9 cellular contexts compared by ENCODE assay signal in genomic region chr11:134069996-134070845, GRCh38. TPM values are rescaled to one million over a fixed set of nuclear protein-coding genes. Genes with fewer than 3 reads are reported as not detected.
DNase-seq lines count a peak whose midpoint lies in the region; ATAC-seq and TF ChIP-seq lines count a peak whose summit lies in the region.
"Had no signal": no experiment of that assay in that cellular context is flagged by ENCODE, and none has a peak within 500 bp of the region (broad histone marks: within the 10 kb centered on the region; RNA-seq: fewer than 3 reads in every experiment).

No MANE protein-coding gene starts in this region.

- H3K27ac Mint-ChIP-seq in activated T-cell treated with anti-CD3 and anti-CD28 coated beads, Interleukin-2, amount 50 U/mL, for 72 hours = no peak overlapping the region
- H3K27ac Mint-ChIP-seq in Calu3 (ENCODE audit: unreplicated experiment) = no peak overlapping the region

- H3K27me3 Mint-ChIP-seq in activated T-cell treated with anti-CD3 and anti-CD28 coated beads, Interleukin-2, amount 50 U/mL, for 72 hours (ENCODE audit: low read depth) = peaks cover 32% of the 10 kb centered on the region
- peaks cover 90% of the 10 kb centered on the region for H3K27me3 Mint-ChIP-seq in Calu3 (ENCODE audit: unreplicated experiment)

- no peaks in the 10 kb centered on the region for H3K36me3 ChIP-seq in mesodermal cell (ENCODE audit: control insufficient read depth, insufficient read depth, low read length)
- H3K36me3 ChIP-seq in tibial nerve = no peaks in the 10 kb centered on the region
- H3K36me3 ChIP-seq: neutrophil had no signal

- H3K4me1 ChIP-seq in mesodermal cell (ENCODE audit: control insufficient read depth, insufficient read depth, low read length, poor library complexity, severe bottlenecking) (peaks cover 13% of the 10 kb centered on the region), tibial nerve (peaks cover 0 to 56% (median 10%) of the 10 kb centered on the region in 4 donors)

- peaks cover 2% of the 10 kb centered on the region in 2 donors for H3K36me3 Mint-ChIP-seq in activated T-cell treated with anti-CD3 and anti-CD28 coated beads, Interleukin-2, amount 50 U/mL, for 72 hours (ENCODE audit: insufficient read depth in 2 of 2)
- no peaks in the 10 kb centered on the region for H3K36me3 Mint-ChIP-seq in Calu3 (ENCODE audit: insufficient read depth, unreplicated experiment)

- H3K27ac ChIP-seq in mesodermal cell (ENCODE audit: low read depth, low read length, severe bottlenecking) (no peak overlapping the region), tibial nerve (peak overlapping the region; percentile 88 to 97 (median 94))
- H3K27ac ChIP-seq: neutrophil had no signal

- WGBS in mesodermal cell (ENCODE audit: insufficient coverage in 2 of 2), 2 experiments = 67 to 70% methylated on average over 4 of the region's 9 CpGs
- WGBS in tibial nerve, 2 donors = 37 to 41% methylated on average over 9 of the region's 9 CpGs

- CTCF ChIA-PET in Calu3 (lab: Charles Lee) = no interaction called here

- peak in 1 of 2 donors; percentile 50 for TF ChIP-seq EP300 in tibial nerve (IDR thresholded peaks at IDR 0.05)

- no TSS peak for BruUV-seq in Calu3 (replicated peaks; lab: Mats Ljungman, UMichigan)

- H3K27me3 ChIP-seq in tibial nerve = no peaks in the 10 kb centered on the region

- TF ChIP-seq CTCF in astrocyte of the cerebellum (IDR thresholded peaks at IDR 0.05; ENCODE audit: low read depth, low read length, missing control alignments) (no peak), tibial nerve (IDR thresholded peaks at IDR 0.05) (no peak), Calu3 (IDR thresholded peaks at IDR 0.05; ENCODE audit: unreplicated experiment) (no peak)

- ATAC-seq in activated T-cell treated with anti-CD3 and anti-CD28 coated beads, Interleukin-2, amount 50 U/mL, for 72 hours (replicated peaks in 1 of 2) = no peak
- ATAC-seq in HG03045 (IDR thresholded peaks at IDR 0.05; ENCODE audit: unreplicated experiment) (no peak), HG03025 (IDR thresholded peaks at IDR 0.05; ENCODE audit: low FRiP score, unreplicated experiment) (no peak)

- in situ Hi-C loops in astrocyte of the cerebellum (cut with HindIII; ENCODE audit: low sequenced_read_pairs) = no loop called here

- H3K4me3 ChIP-seq in astrocyte of the cerebellum (ENCODE audit: low read depth, low read length) (peak overlapping the region; percentile 71), mesodermal cell (ENCODE audit: extremely low read depth, insufficient read depth, low read length, poor library complexity, severe bottlenecking) (peak overlapping the region; percentile 85), tibial nerve (peak overlapping the region; percentile 53 to 76 (median 69))

- H3K4me3 Mint-ChIP-seq in activated T-cell treated with anti-CD3 and anti-CD28 coated beads, Interleukin-2, amount 50 U/mL, for 72 hours = peak overlapping the region; percentile 53 to 69
- no peak overlapping the region for H3K4me3 Mint-ChIP-seq in Calu3 (ENCODE audit: low read depth, unreplicated experiment)

- DNase-seq in activated T-cell treated with anti-CD3 and anti-CD28 coated beads, Interleukin-2, amount 50 U/mL, for 72 hours = no peak
- no peak for DNase-seq in activated T-cell treated with anti-CD3 and anti-CD28 coated beads, Interleukin-2, amount 50 U/mL, for 48 hours
- DNase-seq in astrocyte of the cerebellum (ENCODE audit: low read depth) (no peak), tibial nerve (ENCODE audit: low spot score in 2 of 2) (no peak), Calu3 (no peak)

- TF ChIP-seq POLR2A in tibial nerve (IDR thresholded peaks at IDR 0.05) = no peak

- H3K4me1 Mint-ChIP-seq in activated T-cell treated with anti-CD3 and anti-CD28 coated beads, Interleukin-2, amount 50 U/mL, for 72 hours (ENCODE audit: low read depth) = peaks cover 9% of the 10 kb centered on the region
- H3K4me1 Mint-ChIP-seq in Calu3 (ENCODE audit: low read depth, unreplicated experiment) = no peaks in the 10 kb centered on the region

- H3K9me3 ChIP-seq in mesodermal cell (ENCODE audit: control insufficient read depth, low read length) (no peaks in the 10 kb centered on the region), tibial nerve (no peaks in the 10 kb centered on the region)
- H3K9me3 ChIP-seq: neutrophil had no signal

- no peaks in the 10 kb centered on the region for H3K9me3 Mint-ChIP-seq in activated T-cell treated with anti-CD3 and anti-CD28 coated beads, Interleukin-2, amount 50 U/mL, for 72 hours
- H3K9me3 Mint-ChIP-seq in Calu3 (ENCODE audit: low read depth, unreplicated experiment) = no peaks in the 10 kb centered on the region

- intact Hi-C loops in Calu3 (cut with micrococcal nuclease; ENCODE audit: unreplicated experiment) = no loop called here

RNA-seq across cellular contexts. Expression of gene JAM3, which starts 1.3 kb away (rescaled TPM):
- 1 to 10 TPM; 7.8 to 8.5 TPM for total RNA-seq in activated T-cell treated with anti-CD3 and anti-CD28 coated beads, Interleukin-2, amount 50 U/mL, for 72 hours
- 135 TPM for polyA plus RNA-seq in mesodermal cell (2013, experiment 1 of 2)
- 118 TPM for polyA plus RNA-seq in mesodermal cell (2013, experiment 2 of 2)
- total RNA-seq in tibial nerve (100 to 1,000 TPM in 2 of 4 donors, 10 to 100 TPM in 2; 60.9 to 124 (median 96.5) TPM), Calu3 (2022) (0.22 TPM in 1 of 2 replicates, not detected in the other)

Comparison
In these comparisons a context has a peak if more than half of its experiments do, and no peak if none do; other contexts are left out.
1. RNA of gene JAM3, which starts 1.3 kb away (total RNA-seq): 60.9 to 124 TPM in tibial nerve; 7.8 to 8.5 TPM in activated T-cell treated with anti-CD3 and anti-CD28 coated beads, Interleukin-2, amount 50 U/mL, for 72 hours and 0.22 TPM in Calu3; every median in the first group is over 4 times any median in the second.
2. Peak in every context shown above with its lines, with median percentiles within 50 percentile points of each other: H3K4me3 ChIP-seq.